In genomic region chr22:23436386-23437106, GRCh38 we compare ENCODE assay signal across 7 cellular contexts.
DNase-seq lines count a peak whose midpoint lies in the region; ATAC-seq and TF ChIP-seq lines count a peak whose summit lies in the region.
"Not testable (repeated sequence)": the region's sequence is repeated elsewhere in the genome, so short reads cannot be mapped to it uniquely, and the experiment has no call there.

No MANE protein-coding gene starts in this region.

- H3K79me2 ChIP-seq in neural progenitor cell (ENCODE audit: low read depth), result not testable (repeated sequence)

- intact Hi-C loops in stomach (cut with DNase I; ENCODE audit: low total_unique reads); aorta (cut with DNase I): not testable (repeated sequence)

- H3K27me3 ChIP-seq in neural progenitor cell; stomach; aorta (ENCODE audit: control insufficient read depth in 1 of 2, insufficient read depth in 2 of 2, low read length in 1 of 2): not testable (repeated sequence)

- peaks cover 10% of the 10 kb centered on the region for H3K27me3 Mint-ChIP-seq in neural progenitor cell (ENCODE audit: insufficient read depth, low read depth)

- not testable (repeated sequence) for H3K36me3 Mint-ChIP-seq in neural progenitor cell

- H3K9ac ChIP-seq in neural progenitor cell, result not testable (repeated sequence)

- not testable (repeated sequence) for H3F3A ChIP-seq in neural progenitor cell (ENCODE audit: low read depth)

- not testable (repeated sequence) for TF ChIP-seq EP300 in stomach (IDR thresholded peaks at IDR 0.05)

- peak; percentile 33; the same call in 2 of the 3 replicates for ATAC-seq in SK-N-SH treated with all-trans-retinoic acid at 6 μM for 48 hours
- peak; percentile 4 for ATAC-seq in aorta (ENCODE audit: low FRiP score)

- not testable (repeated sequence) for TF ChIP-seq POLR2A in stomach (IDR thresholded peaks at IDR 0.05)

- H3K4me3 Mint-ChIP-seq in neural progenitor cell, result not testable (repeated sequence)

- H3K4me3 ChIP-seq in neural progenitor cell; stomach; aorta (ENCODE audit: low read length in 2 of 2): not testable (repeated sequence)

- DNase-seq in DMS 273 (lab: John Stamatoyannopoulos, UW; ENCODE audit: unreplicated experiment) (peak; percentile 16), ecto neural progenitor cell (ENCODE audit: low spot score) (peak; percentile 45), mesenteric fat pad (ENCODE audit: low spot score) (peak; percentile 81), stomach (peak; percentile 16), aorta (peak in 1 of 2 donors; percentile 23)
- not testable (repeated sequence) for DNase-seq in neural progenitor cell (ENCODE audit: low spot score)

- WGBS in stomach, 5 donors, result 80 to 83% (median 81%) methylated on average over 18 to 21 of the region's 21 CpGs
- WGBS in aorta, 2 donors, result 71 to 76% methylated on average over 21 of the region's 21 CpGs

- not testable (repeated sequence) for H3K36me3 ChIP-seq in neural progenitor cell; stomach; aorta (ENCODE audit: control insufficient read depth in 1 of 2, insufficient read depth in 2 of 2, low read length in 1 of 2)

- peaks cover 22% of the 10 kb centered on the region for H3K9me3 Mint-ChIP-seq in neural progenitor cell

- H3K4me1 ChIP-seq in neural progenitor cell (peaks cover 12% of the 10 kb centered on the region), stomach (peaks cover 3 to 15% (median 10%) of the 10 kb centered on the region in 4 donors)
- H3K4me1 ChIP-seq in aorta (ENCODE audit: control insufficient read depth in 1 of 2, insufficient read depth in 2 of 2, low read length in 2 of 2), result not testable (repeated sequence)

- not testable (repeated sequence) for H3K27ac ChIP-seq in neural progenitor cell; stomach; aorta (ENCODE audit: low read depth in 1 of 2, low read length in 2 of 2)

- H3K27ac Mint-ChIP-seq in neural progenitor cell, result peak overlapping the region; percentile 86

- H3K4me1 Mint-ChIP-seq in neural progenitor cell, result peaks cover 52% of the 10 kb centered on the region

- not testable (repeated sequence) for TF ChIP-seq CTCF in neural progenitor cell (IDR thresholded peaks at IDR 0.05); stomach (IDR thresholded peaks at IDR 0.05)

- not testable (repeated sequence) for H3K9me3 ChIP-seq in neural progenitor cell (ENCODE audit: low read depth); stomach; aorta (ENCODE audit: control insufficient read depth, low read length)

- H2AFZ ChIP-seq in neural progenitor cell (replicated peaks), result not testable (repeated sequence)

- not testable (repeated sequence) for H4K20me1 ChIP-seq in neural progenitor cell (ENCODE audit: low read depth)

- not testable (repeated sequence) for H3K4me2 ChIP-seq in neural progenitor cell
